Comparison of ENCODE assay signal across 17 cellular contexts in genomic region chr10:79483948-79484347, GRCh38. TPM values are rescaled to one million over a fixed set of nuclear protein-coding genes. Genes with fewer than 3 reads are reported as not detected.
DNase-seq lines count a peak whose midpoint lies in the region; FAIRE-seq and TF ChIP-seq lines count a peak whose summit lies in the region.
"Had no signal": no experiment of that assay in that cellular context is flagged by ENCODE, and none has a peak within 500 bp of the region (broad histone marks: within the 10 kb centered on the region; RNA-seq: fewer than 3 reads in every experiment).

No MANE protein-coding gene starts in this region.

- DNase-seq in activated CD8-positive, alpha-beta memory T cell treated with anti-CD3 and anti-CD28 coated beads, Interleukin-2, amount 50 U/mL, for 48 hours, result peak; percentile 23
- DNase-seq in activated CD8-positive, alpha-beta memory T cell treated with anti-CD3 and anti-CD28 coated beads, Interleukin-2, amount 50 U/mL, for 4 hours, result no peak
- DNase-seq in mesenchymal stem cell, result peak; percentile 26
- DNase-seq in uterus, result peak; percentile 67 to 86
- DNase-seq in immature natural killer cell, result no peak
- DNase-seq in activated T-cell treated with anti-CD3 and anti-CD28 coated beads for 4 hours, result no peak
- DNase-seq in GF-D8 (lab: John Stamatoyannopoulos, UW), result no peak
- DNase-seq: 8988T; Karpas-422; NCI-H446; SHP77; stimulated activated CD4-positive, alpha-beta T cell treated with anti-CD3 and anti-CD28 coated beads, Interleukin-4, amount 100 ng/mL, for 1 hour had no signal

- no peak for TF ChIP-seq POLR2A in uterus (IDR thresholded peaks at IDR 0.05)

- no peaks in the 10 kb centered on the region for H3K27me3 ChIP-seq in mesenchymal stem cell (ENCODE audit: control insufficient read depth in 1 of 2, insufficient read depth in 1 of 2, low read length in 2 of 2)
- no peaks in the 10 kb centered on the region for H3K27me3 ChIP-seq in uterus
- H3K27me3 ChIP-seq: pancreas had no signal

- no peak overlapping the region for H2BK12ac ChIP-seq in mesenchymal stem cell (ENCODE audit: low read length in 2 of 2)

- H3K27ac ChIP-seq in mesenchymal stem cell (ENCODE audit: low read length, poor library complexity, severe bottlenecking) (no peak overlapping the region), uterus (peak overlapping the region; percentile 61 to 72)
- H3K27ac ChIP-seq: pancreas had no signal

- peaks cover 10% of the 10 kb centered on the region for H3K4me1 ChIP-seq in mesenchymal stem cell (ENCODE audit: control insufficient read depth, insufficient read depth, low read depth, low read length)
- peaks cover 0 to 16% of the 10 kb centered on the region in 2 donors for H3K4me1 ChIP-seq in uterus
- H3K4me1 ChIP-seq: pancreas had no signal

- 85% methylated on average over 1 of the region's 2 CpGs for WGBS in mesenchymal stem cell

- H2AFZ ChIP-seq in mesenchymal stem cell (ENCODE audit: low read depth, low read length), result no peak overlapping the region

- H3K14ac ChIP-seq in mesenchymal stem cell (ENCODE audit: low read length in 2 of 2), result no peak overlapping the region

- intact Hi-C loops in uterus (cut with DNase I; ENCODE audit: low total_unique reads), result no loop called here

- no peak overlapping the region for H4K8ac ChIP-seq in mesenchymal stem cell (ENCODE audit: low read length)

- H3K9me3 ChIP-seq in mesenchymal stem cell (ENCODE audit: control insufficient read depth, low read length) (no peaks in the 10 kb centered on the region), uterus (no peaks in the 10 kb centered on the region)
- H3K9me3 ChIP-seq: pancreas had no signal

- H3K4me1 Mint-ChIP-seq in immature natural killer cell, result no peaks in the 10 kb centered on the region

- H3K36me3 Mint-ChIP-seq in immature natural killer cell, result no peaks in the 10 kb centered on the region
- H3K36me3 Mint-ChIP-seq: WTC11 had no signal

- peaks cover 0 to 8% (median 0%) of the 10 kb centered on the region in 3 donors for H3K27me3 Mint-ChIP-seq in immature natural killer cell (ENCODE audit: low read depth in 3 of 3)
- H3K27me3 Mint-ChIP-seq: stimulated activated naive CD8-positive, alpha-beta T cell treated with anti-CD3 and anti-CD28 coated beads, Interleukin-15, Interleukin-2, amounts not matched to agents 100 ng/mL and 50 ng/mL, for 24 hours had no signal

- peak overlapping the region; percentile 82 for H2BK15ac ChIP-seq in mesenchymal stem cell (ENCODE audit: low read depth, poor library complexity, severe bottlenecking)

- no peak for TF ChIP-seq CTCF in uterus (IDR thresholded peaks at IDR 0.05)

- H3K27ac Mint-ChIP-seq in immature natural killer cell, result no peak overlapping the region
- H3K27ac Mint-ChIP-seq: activated T-helper 1 cell treated with anti-CD3 and anti-CD28 coated beads, Interleukin-12 subunit alpha, Interleukin-12 subunit beta, Interleukin-2, Interleukin-4 antibody, amounts not matched to agents 30 ng/mL and 10 ng/mL and 1 ng/mL, durations not matched to agents 14 hours and 24 hours and 36 hours; stimulated activated naive CD8-positive, alpha-beta T cell treated with anti-CD3 and anti-CD28 coated beads, Interleukin-15, Interleukin-2, amounts not matched to agents 100 ng/mL and 50 ng/mL, for 24 hours; WTC11 had no signal

- no peak overlapping the region for H3K4ac ChIP-seq in mesenchymal stem cell (ENCODE audit: low read depth in 1 of 2, low read length in 2 of 2)

- peak overlapping the region; percentile 29 for H3K9ac ChIP-seq in mesenchymal stem cell (ENCODE audit: low read length)

- no peak overlapping the region for H2BK120ac ChIP-seq in mesenchymal stem cell (ENCODE audit: low read depth, low read length)

- H2BK5ac ChIP-seq in mesenchymal stem cell (ENCODE audit: low read depth, low read length, poor library complexity, severe bottlenecking), result no peak overlapping the region

- H3K23ac ChIP-seq in mesenchymal stem cell (ENCODE audit: low read length in 2 of 2), result no peak overlapping the region

- peak overlapping the region in 1 of 2 experiments; percentile 48 for H3K4me3 ChIP-seq in mesenchymal stem cell (ENCODE audit: insufficient read depth in 1 of 2, low read depth in 1 of 2, low read length in 2 of 2)
- H3K4me3 ChIP-seq in uterus, result no peak overlapping the region
- H3K4me3 ChIP-seq: pancreas had no signal

- FAIRE-seq in endometrium (lab: Jason Lieb, UNC), result peak; percentile 93
- FAIRE-seq: pancreas had no signal

- H3K4me2 ChIP-seq in mesenchymal stem cell (ENCODE audit: low read length, poor library complexity, severe bottlenecking), result no peak overlapping the region

- no peaks in the 10 kb centered on the region for H3K9me3 Mint-ChIP-seq in immature natural killer cell
- H3K9me3 Mint-ChIP-seq: activated T-helper 1 cell treated with anti-CD3 and anti-CD28 coated beads, Interleukin-12 subunit alpha, Interleukin-12 subunit beta, Interleukin-2, Interleukin-4 antibody, amounts not matched to agents 30 ng/mL and 10 ng/mL and 1 ng/mL, durations not matched to agents 14 hours and 24 hours and 36 hours; stimulated activated naive CD8-positive, alpha-beta T cell treated with anti-CD3 and anti-CD28 coated beads, Interleukin-15, Interleukin-2, amounts not matched to agents 100 ng/mL and 50 ng/mL, for 24 hours had no signal

- H3K79me1 ChIP-seq in mesenchymal stem cell (replicated peaks; ENCODE audit: low read length, poor library complexity, severe bottlenecking), result no peaks in the 10 kb centered on the region

- H3K4me3 Mint-ChIP-seq in immature natural killer cell, result no peak overlapping the region
- H3K4me3 Mint-ChIP-seq: activated T-helper 1 cell treated with anti-CD3 and anti-CD28 coated beads, Interleukin-12 subunit alpha, Interleukin-12 subunit beta, Interleukin-2, Interleukin-4 antibody, amounts not matched to agents 30 ng/mL and 10 ng/mL and 1 ng/mL, durations not matched to agents 14 hours and 24 hours and 36 hours; stimulated activated naive CD8-positive, alpha-beta T cell treated with anti-CD3 and anti-CD28 coated beads, Interleukin-15, Interleukin-2, amounts not matched to agents 100 ng/mL and 50 ng/mL, for 24 hours; WTC11 had no signal

- H3K36me3 ChIP-seq in mesenchymal stem cell (ENCODE audit: control insufficient read depth in 1 of 2, insufficient read depth in 2 of 2, low read depth in 1 of 2, low read length in 2 of 2), result no peaks in the 10 kb centered on the region
- H3K36me3 ChIP-seq in uterus, result no peaks in the 10 kb centered on the region
- H3K36me3 ChIP-seq: pancreas had no signal

- no peak overlapping the region for H3K18ac ChIP-seq in mesenchymal stem cell (ENCODE audit: low read depth in 1 of 2, low read length in 2 of 2)

- H4K91ac ChIP-seq in mesenchymal stem cell (ENCODE audit: low read length), result no peak overlapping the region

- no peak overlapping the region for H2AK5ac ChIP-seq in mesenchymal stem cell (ENCODE audit: low read length, severe bottlenecking)

RNA-seq across cellular contexts. Expression of gene EIF5AL1, which starts 28.4 kb away (rescaled TPM):
- 0.57 TPM for polyA plus RNA-seq in mesenchymal stem cell (2013, experiment 1 of 2)
- 0.70 TPM for polyA plus RNA-seq in mesenchymal stem cell (2013, experiment 2 of 2)
- under 1 TPM in 3 of 4 donors, not detected in 1; 0.14 to 0.29 (median 0.26) TPM for total RNA-seq in uterus
- polyA plus RNA-seq in immature natural killer cell, result under 1 TPM; 0.21 to 0.48 (median 0.38) TPM

RNA-seq across cellular contexts. Expression of gene ZCCHC24, which starts 38.5 kb away (rescaled TPM):
- polyA plus RNA-seq in mesenchymal stem cell (2013, experiment 1 of 2), result 47.4 TPM
- polyA plus RNA-seq in mesenchymal stem cell (2013, experiment 2 of 2), result 49.0 TPM
- 100 to 1,000 TPM in 1 of 4 donors, 10 to 100 TPM in 3; 32.8 to 122 (median 37.7) TPM for total RNA-seq in uterus
- 1 to 10 TPM; 1.6 to 2.2 (median 1.7) TPM for polyA plus RNA-seq in immature natural killer cell

Comparison
In these comparisons a context has a peak if more than half of its experiments do, and no peak if none do; other contexts are left out.
1. DNase-seq: peak in activated CD8-positive, alpha-beta memory T cell treated with anti-CD3 and anti-CD28 coated beads, Interleukin-2, amount 50 U/mL, for 48 hours (single experiment), mesenchymal stem cell (single experiment) and uterus (2 of 2); none in activated CD8-positive, alpha-beta memory T cell treated with anti-CD3 and anti-CD28 coated beads, Interleukin-2, amount 50 U/mL, for 4 hours (single experiment), immature natural killer cell (0 of 3), activated T-cell treated with anti-CD3 and anti-CD28 coated beads for 4 hours (single experiment) and GF-D8 (single experiment).